16 cellular contexts compared by ENCODE assay signal in genomic region chr11:109343242-109343641, GRCh38.
"Had no signal": no experiment of that assay in that cellular context is flagged by ENCODE, and none has a peak within 500 bp of the region (broad histone marks: within the 10 kb centered on the region; RNA-seq: fewer than 3 reads in every experiment).

No MANE protein-coding gene starts in this region.

- H3K79me2 ChIP-seq: parathyroid adenoma had no signal

- H3K4me3 ChIP-seq: dorsolateral prefrontal cortex, prostate gland, sigmoid colon, skin epidermis, stomach had no signal

- H3K27me3 ChIP-seq: dorsolateral prefrontal cortex, sigmoid colon, stomach had no signal

- H3K27ac ChIP-seq: parathyroid adenoma, prostate gland, sigmoid colon, skin epidermis, stomach had no signal

- H3K27ac Mint-ChIP-seq: natural killer cell had no signal

- H3K36me3 ChIP-seq: prostate gland, sigmoid colon, stomach had no signal

- H3K9ac ChIP-seq: parathyroid adenoma had no signal

- H3K27me3 Mint-ChIP-seq: central memory CD8-positive, alpha-beta T cell had no signal

- H3K36me3 Mint-ChIP-seq: natural killer cell had no signal

- DNase-seq: cortex of kidney; effector CD8-positive, alpha-beta T cell; natural killer cell; occipital lobe; sigmoid colon; stimulated activated CD4-positive, alpha-beta T cell treated with anti-CD3 and anti-CD28 coated beads, Interleukin-12 subunit alpha, Interleukin-12 subunit beta, amount 100 ng/mL, for 4 hours; stimulated activated naive CD4-positive, alpha-beta T cell; stomach; substantia nigra; trophoblast cell had no signal

- H3K4me1 Mint-ChIP-seq: central memory CD8-positive, alpha-beta T cell; natural killer cell had no signal

- ATAC-seq: esophagus mucosa, natural killer cell had no signal

- H3K4me3 Mint-ChIP-seq: central memory CD8-positive, alpha-beta T cell; natural killer cell had no signal

- H3K9me3 ChIP-seq: prostate gland, sigmoid colon, stomach had no signal

- H2AFZ ChIP-seq: parathyroid adenoma had no signal

- H3K4me1 ChIP-seq: parathyroid adenoma, prostate gland, sigmoid colon, stomach had no signal
